In the genomic region with DNA sequence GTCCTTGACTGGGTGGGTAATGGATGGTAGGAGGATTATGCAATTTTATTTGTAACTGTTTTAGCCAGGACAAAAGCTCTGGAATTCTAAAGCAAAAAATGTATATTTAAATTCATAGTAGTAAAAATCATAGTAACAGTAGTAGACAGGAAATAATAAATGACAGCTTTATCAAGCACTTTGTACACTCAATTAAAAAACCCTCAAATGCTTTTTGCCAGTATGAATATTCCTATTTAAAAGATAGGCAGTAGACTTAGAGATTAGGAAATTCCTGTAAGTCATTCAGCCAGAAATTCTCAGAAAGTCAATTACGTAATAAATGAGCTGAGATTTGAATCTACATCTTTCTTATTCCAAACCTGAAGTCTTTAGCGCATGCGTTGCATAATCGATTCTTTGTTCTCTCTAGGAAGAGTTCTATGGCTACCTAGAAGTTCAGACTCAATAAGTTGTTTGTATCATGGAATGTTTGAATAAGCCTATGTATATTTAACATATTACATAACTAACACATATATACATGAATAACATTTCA, we compare ENCODE assay signal across 30 cellular contexts. TPM values are rescaled to one million over a fixed set of nuclear protein-coding genes. Genes with fewer than 3 reads are reported as not detected.
DNase-seq lines count a peak whose midpoint lies in the region; ATAC-seq, FAIRE-seq and TF ChIP-seq lines count a peak whose summit lies in the region.
"Had no signal": no experiment of that assay in that cellular context is flagged by ENCODE, and none has a peak within 500 bp of the region (broad histone marks: within the 10 kb centered on the region; RNA-seq: fewer than 3 reads in every experiment).

No MANE protein-coding gene starts in this region.

- TF ChIP-seq CTCF in SK-N-SH (IDR thresholded peaks at IDR 0.05) (no peak), astrocyte (IDR thresholded peaks at IDR 0.05; ENCODE audit: insufficient read depth, low read depth, low read length) (no peak), fibroblast of pulmonary artery (IDR thresholded peaks at IDR 0.05; ENCODE audit: low read length, missing control alignments) (no peak), hepatocyte (IDR thresholded peaks at IDR 0.05; ENCODE audit: poor library complexity) (no peak)

- peaks cover 2% of the 10 kb centered on the region for H3K9me3 Mint-ChIP-seq in astrocyte (ENCODE audit: unreplicated experiment)
- H3K9me3 Mint-ChIP-seq: activated CD4-positive, alpha-beta T cell treated with anti-CD3 and anti-CD28 coated beads, Interleukin-2, amount 10 ng/mL, durations not matched to agents 7 days and 5 days; HFFc6; immature natural killer cell; stimulated activated naive CD8-positive, alpha-beta T cell treated with anti-CD3 and anti-CD28 coated beads, Interleukin-15, Interleukin-2, amounts not matched to agents 100 ng/mL and 50 ng/mL, for 24 hours had no signal

- H3K9ac ChIP-seq in SK-N-SH: no peak overlapping the region
- H3K9ac ChIP-seq in astrocyte (ENCODE audit: low read length): no peak overlapping the region
- H3K9ac ChIP-seq: parathyroid adenoma had no signal

- no peak for TF ChIP-seq RAD21 in SK-N-SH (IDR thresholded peaks at IDR 0.05; ENCODE audit: low read length)

- H3K36me3 Mint-ChIP-seq in astrocyte (ENCODE audit: low read depth, unreplicated experiment): peaks cover 13% of the 10 kb centered on the region
- H3K36me3 Mint-ChIP-seq: CD4-positive, alpha-beta memory T cell; immature natural killer cell had no signal

- peaks cover 3 to 5% of the 10 kb centered on the region in 2 experiments; a peak in 3 of 4 replicates for H3K4me1 ChIP-seq in SK-N-SH (ENCODE audit: control insufficient read depth in 1 of 2, insufficient read depth in 2 of 2, low read depth in 1 of 2, low read length in 1 of 2)
- peaks cover 14% of the 10 kb centered on the region for H3K4me1 ChIP-seq in astrocyte (ENCODE audit: insufficient read depth, low read length)
- H3K4me1 ChIP-seq in hepatocyte (ENCODE audit: insufficient read depth): peaks cover 9% of the 10 kb centered on the region
- H3K4me1 ChIP-seq: foreskin keratinocyte, parathyroid adenoma, thyroid gland had no signal

- H3K27ac ChIP-seq in SK-N-SH (ENCODE audit: low read depth in 2 of 2, low read length in 1 of 2): no peak overlapping the region
- no peak overlapping the region for H3K27ac ChIP-seq in astrocyte (ENCODE audit: low read depth, low read length)
- H3K27ac ChIP-seq in hepatocyte: no peak overlapping the region
- H3K27ac ChIP-seq: 22Rv1, foreskin keratinocyte, parathyroid adenoma, sigmoid colon, thyroid gland had no signal

- DNase-seq in SK-N-SH (no peak), astrocyte (ENCODE audit: low read depth) (peak; percentile 57), fibroblast of pulmonary artery (ENCODE audit: low read depth) (peak; percentile 52), hepatocyte (ENCODE audit: low spot score) (no peak), H4 (ENCODE audit: low spot score) (no peak)
- DNase-seq in effector CD8-positive, alpha-beta T cell (lab: John Stamatoyannopoulos, UW): no peak
- DNase-seq: activated CD4-positive, alpha-beta T cell treated with anti-CD3 and anti-CD28 coated beads, Interleukin-2, amount 10 ng/mL, durations not matched to agents 7 days and 5 days; activated naive CD4-positive, alpha-beta T cell treated with Interleukin-2 at 50 U/mL for 16 hours; activated T-cell treated with anti-CD3 and anti-CD28 coated beads, Interleukin-2, amount 50 U/mL, for 48 hours; amniotic stem cell; CD4-positive, alpha-beta memory T cell; central memory CD4-positive, alpha-beta T cell; dermis blood vessel endothelial cell; foreskin keratinocyte; HFFc6; immature natural killer cell; Karpas-422; NCI-H1417; NCI-H2081; NCI-H345; nephron progenitor cell; sigmoid colon; T-helper 9 cell; thyroid gland had no signal

- FAIRE-seq in astrocyte (lab: Jason Lieb, UNC): no peak
- FAIRE-seq: endothelial cell of umbilical vein had no signal

- H3K79me2 ChIP-seq in SK-N-SH (ENCODE audit: insufficient read depth) (peaks cover 30% of the 10 kb centered on the region), astrocyte (ENCODE audit: insufficient read depth, low read length) (peaks cover 15% of the 10 kb centered on the region), hepatocyte (peaks cover 11% of the 10 kb centered on the region)
- H3K79me2 ChIP-seq: parathyroid adenoma had no signal

- POLR2A ChIA-PET in SK-N-SH (lab: Yijun Ruan, JAX): no interaction called here

- H4K20me1 ChIP-seq in SK-N-SH (ENCODE audit: insufficient read depth): no peaks in the 10 kb centered on the region
- no peaks in the 10 kb centered on the region for H4K20me1 ChIP-seq in astrocyte (ENCODE audit: insufficient read depth, low read length)
- H4K20me1 ChIP-seq in hepatocyte (ENCODE audit: insufficient read depth, poor library complexity, severe bottlenecking): no peaks in the 10 kb centered on the region

- ATAC-seq in SK-N-SH treated with all-trans-retinoic acid at 6 μM for 48 hours (no peak), HG02642 (IDR thresholded peaks at IDR 0.05; ENCODE audit: poor library complexity, unreplicated experiment) (no peak)
- ATAC-seq: foreskin keratinocyte had no signal

- WGBS in SK-N-SH (ENCODE audit: low lambda C conversion rate): 72% methylated on average over 4 of the region's 4 CpGs
- 59% methylated on average over 4 of the region's 4 CpGs for WGBS in hepatocyte (ENCODE audit: low lambda C conversion rate, missing lambda C conversion rate)

- no peak overlapping the region for H3K4me2 ChIP-seq in SK-N-SH
- H3K4me2 ChIP-seq in astrocyte (ENCODE audit: low read length): no peak overlapping the region
- no peak overlapping the region for H3K4me2 ChIP-seq in hepatocyte

- peaks cover 5% of the 10 kb centered on the region for H3F3A ChIP-seq in SK-N-SH (replicated peaks; ENCODE audit: insufficient read depth)

- H3K27me3 ChIP-seq in SK-N-SH (ENCODE audit: insufficient read depth) (no peaks in the 10 kb centered on the region), astrocyte (ENCODE audit: insufficient read depth, low read length) (no peaks in the 10 kb centered on the region), hepatocyte (no peaks in the 10 kb centered on the region)
- H3K27me3 ChIP-seq: foreskin keratinocyte, sigmoid colon, thyroid gland had no signal

- H3K4me3 ChIP-seq in SK-N-SH (ENCODE audit: low read depth in 2 of 2, low read length in 1 of 2) (no peak overlapping the region), astrocyte (ENCODE audit: insufficient read depth, low read depth, low read length) (no peak overlapping the region), fibroblast of pulmonary artery (replicated peaks; ENCODE audit: low read depth, low read length) (no peak overlapping the region), hepatocyte (no peak overlapping the region)
- H3K4me3 ChIP-seq: sigmoid colon, thyroid gland had no signal

- H3K9me3 ChIP-seq in SK-N-SH: no peaks in the 10 kb centered on the region
- no peaks in the 10 kb centered on the region for H3K9me3 ChIP-seq in astrocyte (ENCODE audit: insufficient read depth, low read depth, low read length)
- no peaks in the 10 kb centered on the region for H3K9me3 ChIP-seq in hepatocyte (ENCODE audit: low read depth)
- H3K9me3 ChIP-seq: sigmoid colon, thyroid gland had no signal

- H3K36me3 ChIP-seq in SK-N-SH (replicated peaks in 1 of 2; ENCODE audit: control insufficient read depth in 1 of 2, insufficient read depth in 2 of 2, low read length in 1 of 2) (peaks cover 52 to 55% of the 10 kb centered on the region in 2 experiments), astrocyte (ENCODE audit: insufficient read depth, low read length) (peaks cover 19% of the 10 kb centered on the region), hepatocyte (replicated peaks; ENCODE audit: insufficient read depth, low read depth) (no peaks in the 10 kb centered on the region)

- no peak overlapping the region for H2AFZ ChIP-seq in SK-N-SH (ENCODE audit: low read depth)
- no peak overlapping the region for H2AFZ ChIP-seq in astrocyte (ENCODE audit: low read depth, low read length)
- no peak overlapping the region for H2AFZ ChIP-seq in hepatocyte
- H2AFZ ChIP-seq: parathyroid adenoma had no signal

- peaks cover 2% of the 10 kb centered on the region for H3K27me3 Mint-ChIP-seq in astrocyte (ENCODE audit: low read depth, unreplicated experiment)

- CTCF ChIA-PET in SK-N-SH (lab: Yijun Ruan, JAX): interaction anchor here (0.5 kb wide), 1 partner anchor 223 kb away, joined by 3 read pairs; no protein-coding TSS in a partner anchor

- TF ChIP-seq EP300 in SK-N-SH (IDR thresholded peaks at IDR 0.05; ENCODE audit: borderline replicate concordance in 1 of 2, low read depth in 1 of 2, low read length in 1 of 2): no peak

- no peaks in the 10 kb centered on the region for H3K9me2 ChIP-seq in SK-N-SH
- H3K9me2 ChIP-seq in hepatocyte (replicated peaks; ENCODE audit: insufficient read depth): peaks cover 4% of the 10 kb centered on the region

- no peak overlapping the region for H3K4me3 Mint-ChIP-seq in astrocyte (ENCODE audit: unreplicated experiment)
- H3K4me3 Mint-ChIP-seq: activated CD4-positive, alpha-beta T cell treated with anti-CD3 and anti-CD28 coated beads, Interleukin-2, amount 10 ng/mL, durations not matched to agents 7 days and 5 days; CD4-positive, alpha-beta memory T cell; HFFc6; immature natural killer cell; nephron progenitor cell; stimulated activated naive CD8-positive, alpha-beta T cell treated with anti-CD3 and anti-CD28 coated beads, Interleukin-15, Interleukin-2, amounts not matched to agents 100 ng/mL and 50 ng/mL, for 24 hours had no signal

- H3K4me1 Mint-ChIP-seq in astrocyte (ENCODE audit: low read depth, unreplicated experiment): peaks cover 6% of the 10 kb centered on the region

- H3K27ac Mint-ChIP-seq in astrocyte (ENCODE audit: unreplicated experiment): no peak overlapping the region
- H3K27ac Mint-ChIP-seq: activated CD4-positive, alpha-beta T cell treated with anti-CD3 and anti-CD28 coated beads, Interleukin-2, amount 10 ng/mL, durations not matched to agents 7 days and 5 days; CD4-positive, alpha-beta memory T cell; HFFc6; immature natural killer cell; nephron progenitor cell; stimulated activated naive CD8-positive, alpha-beta T cell treated with anti-CD3 and anti-CD28 coated beads, Interleukin-15, Interleukin-2, amounts not matched to agents 100 ng/mL and 50 ng/mL, for 24 hours had no signal

TF ChIP-seq in SK-N-SH treated with all-trans-retinoic acid at 6 μM for 48 hours, 23 proteins besides CTCF, POLR2A, EP300 and RAD21 (continues in another document):
- peak; percentile 55 for TF ChIP-seq ISL1 (CRISPR knock-in tag; IDR thresholded peaks at IDR 0.05)

TF ChIP-seq in SK-N-SH, 30 proteins besides CTCF, POLR2A, EP300 and RAD21 (continues in another document):
- no peak for TF ChIP-seq TCF12 (IDR thresholded peaks at IDR 0.05)

RNA-seq across cellular contexts. Expression of gene AADAT, which starts 2.5 kb away (rescaled TPM):
- polyA plus RNA-seq in SK-N-SH (2012; rRNA removed) (12.5 and 17.5 TPM in 2 replicates), hepatocyte (10.8 and 11.1 TPM in 2 replicates)
- polyA plus RNA-seq in SK-N-SH (2012; cell fraction: cytosol; rRNA removed): 12.7 and 14.7 TPM in 2 replicates
- 39.6 and 53.0 TPM in 2 replicates for polyA plus RNA-seq in SK-N-SH (2012; cell fraction: nucleus; rRNA removed)
- total RNA-seq in astrocyte (10.3 and 10.5 TPM in 2 replicates), hepatocyte (8.6 and 10.3 TPM in 2 replicates)
- 2.8 and 5.0 TPM in 2 replicates for total RNA-seq in H4 (2014; rRNA removed; shearing (Covaris generic))
- total RNA-seq: activated CD4-positive, alpha-beta T cell treated with anti-CD3 and anti-CD28 coated beads, Interleukin-2, amount 10 ng/mL, durations not matched to agents 7 days and 5 days; CD4-positive, alpha-beta memory T cell had no signal
- polyA plus RNA-seq: CD4-positive, alpha-beta memory T cell; immature natural killer cell had no signal

Comparison
In these comparisons a context has a peak if more than half of its experiments do, and no peak if none do; other contexts are left out.
1. DNase-seq: peak in astrocyte (single experiment) and fibroblast of pulmonary artery (single experiment); none in SK-N-SH (single experiment), effector CD8-positive, alpha-beta T cell (single experiment), hepatocyte (single experiment) and H4 (single experiment).